Comparison of ENCODE assay signal across 16 cellular contexts in genomic region chr11:31797227-31798056, GRCh38. TPM values are rescaled to one million over a fixed set of nuclear protein-coding genes. Genes with fewer than 3 reads are reported as not detected.
A peak's percentile ranks its signal among the peaks of the same experiment; 100 is the strongest.
DNase-seq lines count a peak whose midpoint lies in the region; ATAC-seq and TF ChIP-seq lines count a peak whose summit lies in the region.
"Had no signal": no experiment of that assay in that cellular context is flagged by ENCODE, and none has a peak within 500 bp of the region (broad histone marks: within the 10 kb centered on the region; RNA-seq: fewer than 3 reads in every experiment).

No MANE protein-coding gene starts in this region.

- H3K9me2 ChIP-seq in SK-N-SH = no peaks in the 10 kb centered on the region

- no peak overlapping the region for H3K27ac ChIP-seq in SK-N-SH (ENCODE audit: low read depth in 2 of 2, low read length in 1 of 2)
- H3K27ac ChIP-seq in foreskin keratinocyte = no peak overlapping the region
- H3K27ac ChIP-seq in spleen = no peak overlapping the region
- H3K27ac ChIP-seq: pancreas had no signal

- H3K4me1 Mint-ChIP-seq in activated CD4-positive, alpha-beta T cell treated with anti-CD3 and anti-CD28 coated beads, Interleukin-2, amount 10 ng/mL, durations not matched to agents 24 days and 14 days = peaks cover 12% of the 10 kb centered on the region
- H3K4me1 Mint-ChIP-seq in activated CD4-positive, alpha-beta T cell treated with anti-CD3 and anti-CD28 coated beads for 36 hours = peaks cover 23% of the 10 kb centered on the region

- no peak for DNase-seq in activated CD4-positive, alpha-beta T cell treated with anti-CD3 and anti-CD28 coated beads, Interleukin-2, amount 10 ng/mL, durations not matched to agents 24 days and 14 days
- no peak for DNase-seq in activated CD4-positive, alpha-beta T cell treated with anti-CD3 and anti-CD28 coated beads for 36 hours
- no peak for DNase-seq in SK-N-SH
- no peak for DNase-seq in foreskin keratinocyte
- peak; percentile 75 for DNase-seq in retina
- DNase-seq in spleen = no peak
- DNase-seq in glomerular visceral epithelial cell (ENCODE audit: extremely low spot score) = no peak
- DNase-seq: ACHN; activated CD4-positive, alpha-beta T cell treated with anti-CD3 and anti-CD28 coated beads for 48 hours; central memory CD4-positive, alpha-beta T cell; COR-L47; MV-4-11; NCI-H2171 treated with DMSO at 0.1 percent for 48 hours; pancreas had no signal

- CTCF ChIA-PET in activated CD4-positive, alpha-beta T cell treated with anti-CD3 and anti-CD28 coated beads for 36 hours (lab: Charles Lee) = no interaction called here
- CTCF ChIA-PET in SK-N-SH (lab: Yijun Ruan, JAX) = interaction anchor here (0.7 to 1.7 kb wide), 4 partner anchors 15 to 400 kb away, joined by 3 to 5 read pairs (median 4); no protein-coding TSS in a partner anchor

- H3K36me3 Mint-ChIP-seq in activated CD4-positive, alpha-beta T cell treated with anti-CD3 and anti-CD28 coated beads, Interleukin-2, amount 10 ng/mL, durations not matched to agents 24 days and 14 days (ENCODE audit: low read depth) = peaks cover 6% of the 10 kb centered on the region
- H3K36me3 Mint-ChIP-seq in activated CD4-positive, alpha-beta T cell treated with anti-CD3 and anti-CD28 coated beads for 36 hours (ENCODE audit: low read depth) = peaks cover 6% of the 10 kb centered on the region

- TF ChIP-seq POLR2A in spleen (IDR thresholded peaks at IDR 0.05) = no peak

- H3F3A ChIP-seq in SK-N-SH (replicated peaks; ENCODE audit: insufficient read depth) = peaks cover 4% of the 10 kb centered on the region

- H3K27me3 Mint-ChIP-seq in activated CD4-positive, alpha-beta T cell treated with anti-CD3 and anti-CD28 coated beads, Interleukin-2, amount 10 ng/mL, durations not matched to agents 24 days and 14 days = peaks cover 72% of the 10 kb centered on the region
- H3K27me3 Mint-ChIP-seq in activated CD4-positive, alpha-beta T cell treated with anti-CD3 and anti-CD28 coated beads for 36 hours = peaks cover 69% of the 10 kb centered on the region

- peaks cover 0 to 3% of the 10 kb centered on the region in 2 experiments; a peak in 1 of 4 replicates for H3K4me1 ChIP-seq in SK-N-SH (ENCODE audit: control insufficient read depth in 1 of 2, insufficient read depth in 2 of 2, low read depth in 1 of 2, low read length in 1 of 2)
- H3K4me1 ChIP-seq in foreskin keratinocyte = peaks cover 4% of the 10 kb centered on the region
- peaks cover 5 to 34% (median 20%) of the 10 kb centered on the region in 6 donors for H3K4me1 ChIP-seq in spleen

- no peak for TF ChIP-seq RAD21 in SK-N-SH (IDR thresholded peaks at IDR 0.05; ENCODE audit: low read length)

- H3K36me3 ChIP-seq in SK-N-SH (replicated peaks in 1 of 2; ENCODE audit: control insufficient read depth in 1 of 2, insufficient read depth in 2 of 2, low read length in 1 of 2) (no peaks in the 10 kb centered on the region), spleen (no peaks in the 10 kb centered on the region)
- H3K36me3 ChIP-seq: pancreas had no signal

- 0 out of 2 replicates have a peak overlapping the region, but pooled peaks have one; percentile 14 for H2AFZ ChIP-seq in SK-N-SH (ENCODE audit: low read depth)

- no peaks in the 10 kb centered on the region for H4K20me1 ChIP-seq in SK-N-SH (ENCODE audit: insufficient read depth)

- peak overlapping the region; percentile 20 for H3K27ac Mint-ChIP-seq in activated CD4-positive, alpha-beta T cell treated with anti-CD3 and anti-CD28 coated beads, Interleukin-2, amount 10 ng/mL, durations not matched to agents 24 days and 14 days
- no peak overlapping the region for H3K27ac Mint-ChIP-seq in activated CD4-positive, alpha-beta T cell treated with anti-CD3 and anti-CD28 coated beads for 36 hours

- POLR2A ChIA-PET in activated CD4-positive, alpha-beta T cell treated with anti-CD3 and anti-CD28 coated beads for 36 hours (lab: Charles Lee) = interaction anchor here (0.8 kb wide), 1 partner anchor 11 kb away, joined by 4 read pairs; no protein-coding TSS in a partner anchor
- POLR2A ChIA-PET in SK-N-SH (lab: Yijun Ruan, JAX) = interaction anchor here (1.3 kb wide), 1 partner anchor 12 kb away, joined by 3 read pairs; no protein-coding TSS in a partner anchor

- H3K27me3 ChIP-seq in SK-N-SH (ENCODE audit: insufficient read depth) (peaks cover 67% of the 10 kb centered on the region), foreskin keratinocyte (peaks cover 91% of the 10 kb centered on the region), spleen (replicated peaks in 1 of 7) (peaks cover 13 to 91% (median 73%) of the 10 kb centered on the region in 7 donors)

- 26% methylated on average over 30 of the region's 30 CpGs for WGBS in SK-N-SH (ENCODE audit: low lambda C conversion rate)
- WGBS in spleen, 5 donors = 12 to 15% (median 13%) methylated on average over 30 of the region's 30 CpGs

- H3K4me2 ChIP-seq in SK-N-SH = peak overlapping the region; percentile 49

- intact Hi-C loops in activated CD4-positive, alpha-beta T cell treated with anti-CD3 and anti-CD28 coated beads, Interleukin-2, amount 10 ng/mL, durations not matched to agents 24 days and 14 days (cut with micrococcal nuclease) = no loop called here
- intact Hi-C loops in activated CD4-positive, alpha-beta T cell treated with anti-CD3 and anti-CD28 coated beads for 36 hours (cut with DNase I, micrococcal nuclease) = loop anchor here in 1 of 2 experiments (1.0 to 10.0 kb wide), 3 partner anchors 14 to 403 kb away; partner anchors contain the start of gene PAX6
- intact Hi-C loops in spleen (cut with DNase I; ENCODE audit: low total_unique reads) = no loop called here

- H3K9me3 Mint-ChIP-seq in activated CD4-positive, alpha-beta T cell treated with anti-CD3 and anti-CD28 coated beads, Interleukin-2, amount 10 ng/mL, durations not matched to agents 24 days and 14 days = peaks cover 13% of the 10 kb centered on the region
- no peaks in the 10 kb centered on the region for H3K9me3 Mint-ChIP-seq in activated CD4-positive, alpha-beta T cell treated with anti-CD3 and anti-CD28 coated beads for 36 hours (ENCODE audit: low read depth)

- no peak overlapping the region for H3K9ac ChIP-seq in SK-N-SH

- no peak for TF ChIP-seq EP300 in SK-N-SH (IDR thresholded peaks at IDR 0.05; ENCODE audit: borderline replicate concordance in 1 of 2, low read depth in 1 of 2, low read length in 1 of 2)

- no peak for ATAC-seq in activated CD4-positive, alpha-beta T cell treated with anti-CD3 and anti-CD28 coated beads for 36 hours
- peak; percentile 22 for ATAC-seq in foreskin keratinocyte
- no peak for ATAC-seq in HG03439 (IDR thresholded peaks at IDR 0.05; ENCODE audit: unreplicated experiment)

- no peaks in the 10 kb centered on the region for H3K9me3 ChIP-seq in SK-N-SH
- peaks cover 0 to 3% (median 0%) of the 10 kb centered on the region in 8 donors for H3K9me3 ChIP-seq in spleen
- H3K9me3 ChIP-seq: pancreas had no signal

- peak overlapping the region; percentile 44 for H3K4me3 Mint-ChIP-seq in activated CD4-positive, alpha-beta T cell treated with anti-CD3 and anti-CD28 coated beads, Interleukin-2, amount 10 ng/mL, durations not matched to agents 24 days and 14 days
- H3K4me3 Mint-ChIP-seq in activated CD4-positive, alpha-beta T cell treated with anti-CD3 and anti-CD28 coated beads for 36 hours = no peak overlapping the region

- H3K79me2 ChIP-seq in SK-N-SH (ENCODE audit: insufficient read depth) = no peaks in the 10 kb centered on the region

- TF ChIP-seq CTCF in SK-N-SH (IDR thresholded peaks at IDR 0.05) (no peak), foreskin keratinocyte (conservative IDR thresholded peaks at IDR 0.05) (no peak), spleen (IDR thresholded peaks at IDR 0.05 in 8 of 11, conservative IDR thresholded peaks at IDR 0.05 in 3 of 11) (no peak)

- peak overlapping the region in 1 of 2 experiments; percentile 21; a peak in 1 of 4 replicates for H3K4me3 ChIP-seq in SK-N-SH (ENCODE audit: low read depth in 2 of 2, low read length in 1 of 2)
- no peak overlapping the region for H3K4me3 ChIP-seq in spleen
- H3K4me3 ChIP-seq: lung had no signal

TF ChIP-seq in SK-N-SH, 30 proteins besides CTCF, POLR2A, EP300 and RAD21:
- TF ChIP-seq GABPA (IDR thresholded peaks at IDR 0.05; ENCODE audit: low read depth) (no peak), EZH2phosphoT487 (IDR thresholded peaks at IDR 0.05; ENCODE audit: borderline replicate concordance, low read depth) (peak; percentile 66; the same call in 1 of the 2 replicates)

RNA-seq across cellular contexts. Expression of gene PAX6, which starts 13.7 kb away (rescaled TPM):
- not detected in 2 replicates for total RNA-seq in activated CD4-positive, alpha-beta T cell treated with anti-CD3 and anti-CD28 coated beads, Interleukin-2, amount 10 ng/mL, durations not matched to agents 24 days and 14 days
- total RNA-seq in activated CD4-positive, alpha-beta T cell treated with anti-CD3 and anti-CD28 coated beads for 36 hours = under 1 TPM in 1 of 2 experiments, not detected in 1; 0.07 TPM
- polyA plus RNA-seq in SK-N-SH (2012; rRNA removed) = not detected in 2 replicates
- polyA plus RNA-seq in SK-N-SH (2012; cell fraction: cytosol; rRNA removed) = not detected in 2 replicates
- not detected in 2 replicates for polyA plus RNA-seq in SK-N-SH (2012; cell fraction: nucleus; rRNA removed)
- total RNA-seq in foreskin keratinocyte = not detected in 2 replicates
- polyA plus RNA-seq in foreskin keratinocyte = 0.06 TPM in 1 of 2 replicates, not detected in the other
- total RNA-seq in spleen = not detected
- polyA plus RNA-seq in spleen = under 1 TPM in 2 of 3 donors, not detected in 1; 0.02 to 0.05 TPM
- total RNA-seq: lung had no signal
